ENCODE assay signal across 1 cellular context in the genomic region with DNA sequence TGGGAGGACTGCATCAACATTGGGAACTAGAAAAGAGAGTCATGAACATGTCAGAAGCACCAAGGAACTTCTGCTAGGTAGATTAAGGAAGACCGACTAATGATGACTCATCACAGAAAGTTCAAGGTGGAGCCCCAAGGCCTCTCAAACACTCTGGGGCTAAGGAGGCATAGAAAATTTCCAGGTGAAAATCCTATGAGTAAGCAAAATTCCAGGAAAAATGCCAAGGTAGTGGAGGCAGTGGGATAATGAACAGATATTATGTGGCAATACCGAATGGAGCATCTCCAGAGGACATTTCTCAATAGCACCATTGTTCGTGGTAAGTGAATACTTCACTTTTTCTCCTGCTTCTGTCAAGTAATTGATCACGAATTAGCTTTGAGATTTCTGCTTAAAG.
TF ChIP-seq lines count a peak whose summit lies in the region.

No MANE protein-coding gene starts in this region.

TF ChIP-seq in HCT116, 20 proteins besides CTCF, POLR2A, EP300 and RAD21 (continued from another document):
- TF ChIP-seq TCF7L2 (IDR thresholded peaks at IDR 0.05; ENCODE audit: borderline replicate concordance, extremely low read depth, insufficient read depth, insufficient read length), result peak; percentile 80
- TF ChIP-seq EZH2phosphoT487 (IDR thresholded peaks at IDR 0.05; ENCODE audit: borderline replicate concordance), result no peak
- peak; percentile 55; the same call in 1 of the 2 replicates for TF ChIP-seq CEBPB (IDR thresholded peaks at IDR 0.05; ENCODE audit: low read depth)
- peak; percentile 44; the same call in 1 of the 2 replicates for TF ChIP-seq CBX3 (IDR thresholded peaks at IDR 0.05; ENCODE audit: low read depth)
- peak; percentile 72 for TF ChIP-seq FOSL1 (IDR thresholded peaks at IDR 0.05; ENCODE audit: low read depth)
